In the genomic region with DNA sequence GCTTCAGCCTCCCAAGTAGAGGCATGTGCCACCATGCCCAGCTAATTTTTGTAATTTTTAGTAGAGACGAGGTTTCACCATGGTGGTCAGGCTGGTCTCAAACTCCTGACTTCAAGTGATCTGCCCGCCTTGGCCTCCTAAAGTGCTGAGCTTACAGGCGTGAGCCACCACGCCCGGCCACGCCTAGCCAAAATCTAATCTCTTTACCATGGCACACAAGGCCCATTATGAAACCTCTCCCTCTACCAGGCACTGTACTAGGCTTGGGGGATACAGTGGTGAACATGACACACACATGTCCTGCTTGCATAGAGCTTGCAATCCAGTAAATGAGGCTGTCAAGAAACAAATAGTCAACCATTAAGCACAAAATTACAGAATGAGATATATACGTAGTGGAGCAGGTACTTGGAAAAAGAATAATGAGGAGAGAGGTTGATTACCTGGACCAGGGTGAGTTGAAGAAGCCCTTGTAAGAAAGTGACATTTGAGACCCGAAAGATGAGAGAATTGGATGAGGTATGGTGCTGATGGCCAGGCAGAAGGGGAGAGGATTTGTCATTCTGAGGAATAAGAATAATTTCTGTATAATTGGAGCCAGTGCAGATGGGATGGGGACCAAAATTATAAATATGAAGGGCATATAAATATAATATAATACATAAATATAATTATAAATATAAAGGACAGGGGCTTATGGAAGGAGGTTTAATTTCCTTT, we compare ENCODE assay signal across 14 cellular contexts. TPM values are rescaled to one million over a fixed set of nuclear protein-coding genes. Genes with fewer than 3 reads are reported as not detected.
DNase-seq lines count a peak whose midpoint lies in the region; ATAC-seq and TF ChIP-seq lines count a peak whose summit lies in the region.
"Had no signal": no experiment of that assay in that cellular context is flagged by ENCODE, and none has a peak within 500 bp of the region (broad histone marks: within the 10 kb centered on the region; RNA-seq: fewer than 3 reads in every experiment).

No MANE protein-coding gene starts in this region.

- in situ Hi-C loops in GM23248 (cut with MboI): no loop called here
- in situ Hi-C loops in ACHN (cut with HindIII; ENCODE audit: low pct_ligation_motif_present, low pct_unique_long_range_greater_than_20kb, low sequenced_read_pairs): no loop called here

- H3K9me3 ChIP-seq in GM23248 (ENCODE audit: low read depth) (no peaks in the 10 kb centered on the region), body of pancreas (no peaks in the 10 kb centered on the region)
- H3K9me3 ChIP-seq: tibial artery had no signal

- POLR2A ChIA-PET in activated CD4-positive, alpha-beta T cell treated with anti-CD3 and anti-CD28 coated beads, Interleukin-2, amount 10 ng/mL, durations not matched to agents 7 days and 5 days (lab: Charles Lee): no interaction called here

- H3K4me3 Mint-ChIP-seq in activated CD4-positive, alpha-beta T cell treated with anti-CD3 and anti-CD28 coated beads, Interleukin-2, amount 10 ng/mL, durations not matched to agents 7 days and 5 days: no peak overlapping the region
- peak overlapping the region; percentile 8 for H3K4me3 Mint-ChIP-seq in activated naive CD8-positive, alpha-beta T cell treated with anti-CD3 and anti-CD28 coated beads, Interleukin-2, amount 50 U/mL, for 24 hours
- peak overlapping the region; percentile 37 for H3K4me3 Mint-ChIP-seq in nephron progenitor cell

- H3K27ac ChIP-seq in GM23248 (no peak overlapping the region), body of pancreas (no peak overlapping the region)

- no peak for DNase-seq in activated CD4-positive, alpha-beta T cell treated with anti-CD3 and anti-CD28 coated beads, Interleukin-2, amount 10 ng/mL, durations not matched to agents 7 days and 5 days
- no peak for DNase-seq in activated CD4-positive, alpha-beta T cell treated with anti-CD3 and anti-CD28 coated beads, Interleukin-2, amount 50 U/mL, for 48 hours
- DNase-seq in GM23248 (no peak), nephron progenitor cell (no peak), NCI-H2227 treated with DMSO at 0.1 percent for 48 hours (lab: John Stamatoyannopoulos, UW) (no peak), body of pancreas (no peak), ACHN (no peak)
- no peak for DNase-seq in activated naive CD8-positive, alpha-beta T cell treated with anti-CD3 and anti-CD28 coated beads, Interleukin-2, amount 50 U/mL, for 24 hours
- DNase-seq: activated naive CD4-positive, alpha-beta T cell; hippocampal formation; NCI-H1048; NCI-H2029 treated with DMSO at 0.1 percent for 48 hours; stimulated activated CD4-positive, alpha-beta T cell treated with anti-CD3 and anti-CD28 coated beads, Interleukin-12 subunit alpha, Interleukin-12 subunit beta, amount 100 ng/mL, for 4 hours; tibial artery had no signal

- no peak for TF ChIP-seq CTCF in nephron progenitor cell (IDR thresholded peaks at IDR 0.05)
- TF ChIP-seq CTCF in body of pancreas (IDR thresholded peaks at IDR 0.05): no peak

- no peaks in the 10 kb centered on the region for H3K9me3 Mint-ChIP-seq in activated CD4-positive, alpha-beta T cell treated with anti-CD3 and anti-CD28 coated beads, Interleukin-2, amount 10 ng/mL, durations not matched to agents 7 days and 5 days
- no peaks in the 10 kb centered on the region for H3K9me3 Mint-ChIP-seq in activated naive CD8-positive, alpha-beta T cell treated with anti-CD3 and anti-CD28 coated beads, Interleukin-2, amount 50 U/mL, for 24 hours
- H3K9me3 Mint-ChIP-seq in nephron progenitor cell: no peaks in the 10 kb centered on the region

- peaks cover 7% of the 10 kb centered on the region; the same call in 1 of the 2 replicates for H3K4me1 ChIP-seq in GM23248 (ENCODE audit: insufficient read depth)
- H3K4me1 ChIP-seq in body of pancreas: peaks cover 15% of the 10 kb centered on the region

- no peak for ATAC-seq in activated naive CD8-positive, alpha-beta T cell treated with anti-CD3 and anti-CD28 coated beads, Interleukin-2, amount 50 U/mL, for 24 hours
- no peak for ATAC-seq in body of pancreas

- no peaks in the 10 kb centered on the region for H3F3A ChIP-seq in GM23248 (ENCODE audit: insufficient read depth)

- H3K36me3 ChIP-seq in GM23248 (ENCODE audit: low read depth) (no peaks in the 10 kb centered on the region), body of pancreas (replicated peaks in 1 of 2; ENCODE audit: insufficient read depth in 1 of 2, low read depth in 2 of 2) (no peaks in the 10 kb centered on the region)
- H3K36me3 ChIP-seq: tibial artery had no signal

- H3K27ac Mint-ChIP-seq in activated CD4-positive, alpha-beta T cell treated with anti-CD3 and anti-CD28 coated beads, Interleukin-2, amount 10 ng/mL, durations not matched to agents 7 days and 5 days: peak overlapping the region; percentile 16
- H3K27ac Mint-ChIP-seq in activated naive CD8-positive, alpha-beta T cell treated with anti-CD3 and anti-CD28 coated beads, Interleukin-2, amount 50 U/mL, for 24 hours: no peak overlapping the region
- no peak overlapping the region for H3K27ac Mint-ChIP-seq in nephron progenitor cell

- peaks cover 19% of the 10 kb centered on the region for H3K27me3 Mint-ChIP-seq in activated CD4-positive, alpha-beta T cell treated with anti-CD3 and anti-CD28 coated beads, Interleukin-2, amount 10 ng/mL, durations not matched to agents 7 days and 5 days
- H3K27me3 Mint-ChIP-seq in activated naive CD8-positive, alpha-beta T cell treated with anti-CD3 and anti-CD28 coated beads, Interleukin-2, amount 50 U/mL, for 24 hours: peaks cover 33% of the 10 kb centered on the region
- peaks cover 51% of the 10 kb centered on the region for H3K27me3 Mint-ChIP-seq in nephron progenitor cell (ENCODE audit: low read depth, poor library complexity)

- H3K27me3 ChIP-seq in GM23248 (replicated peaks; ENCODE audit: insufficient read depth) (no peaks in the 10 kb centered on the region), body of pancreas (no peaks in the 10 kb centered on the region)

- TF ChIP-seq POLR2A in body of pancreas (IDR thresholded peaks at IDR 0.05): no peak

- H3K4me3 ChIP-seq in GM23248 (no peak overlapping the region), body of pancreas (no peak overlapping the region)

- no peak overlapping the region for H3K9ac ChIP-seq in GM23248

- peaks cover 38% of the 10 kb centered on the region for H3K79me2 ChIP-seq in GM23248 (ENCODE audit: insufficient read depth)

- CTCF ChIA-PET in activated CD4-positive, alpha-beta T cell treated with anti-CD3 and anti-CD28 coated beads, Interleukin-2, amount 10 ng/mL, durations not matched to agents 7 days and 5 days (lab: Charles Lee): no interaction called here

- H3K9me2 ChIP-seq in GM23248 (ENCODE audit: insufficient read depth): no peaks in the 10 kb centered on the region

- peaks cover 30% of the 10 kb centered on the region for H3K4me1 Mint-ChIP-seq in activated CD4-positive, alpha-beta T cell treated with anti-CD3 and anti-CD28 coated beads, Interleukin-2, amount 10 ng/mL, durations not matched to agents 7 days and 5 days
- H3K4me1 Mint-ChIP-seq in activated naive CD8-positive, alpha-beta T cell treated with anti-CD3 and anti-CD28 coated beads, Interleukin-2, amount 50 U/mL, for 24 hours: peaks cover 42% of the 10 kb centered on the region
- peaks cover 17% of the 10 kb centered on the region for H3K4me1 Mint-ChIP-seq in nephron progenitor cell

- H4K20me1 ChIP-seq in GM23248 (ENCODE audit: insufficient read depth): no peaks in the 10 kb centered on the region

- H3K36me3 Mint-ChIP-seq in activated CD4-positive, alpha-beta T cell treated with anti-CD3 and anti-CD28 coated beads, Interleukin-2, amount 10 ng/mL, durations not matched to agents 7 days and 5 days (ENCODE audit: low read depth): peaks cover 9% of the 10 kb centered on the region
- peaks cover 10% of the 10 kb centered on the region for H3K36me3 Mint-ChIP-seq in activated naive CD8-positive, alpha-beta T cell treated with anti-CD3 and anti-CD28 coated beads, Interleukin-2, amount 50 U/mL, for 24 hours (ENCODE audit: low read depth)
- no peaks in the 10 kb centered on the region for H3K36me3 Mint-ChIP-seq in nephron progenitor cell (ENCODE audit: low read depth)

- intact Hi-C loops in body of pancreas (cut with DNase I): no loop called here

- H3K4me2 ChIP-seq in GM23248 (ENCODE audit: unreplicated experiment): no peak overlapping the region

- 75 to 76% methylated on average over 8 of the region's 8 CpGs for WGBS in GM23248 (ENCODE audit: low coverage in 1 of 2, low lambda C conversion rate in 2 of 2, missing lambda C conversion rate in 2 of 2), 2 experiments
- WGBS in body of pancreas, 2 donors: 86 to 89% methylated on average over 7 to 8 of the region's 8 CpGs

- H2AFZ ChIP-seq in GM23248: peak overlapping the region; percentile 87; the same call in 1 of the 2 replicates

RNA-seq across cellular contexts. Expression of a gene that starts 1.2 kb away (rescaled TPM):
- 10 to 100 TPM; 75.1 to 81.8 TPM for total RNA-seq in activated CD4-positive, alpha-beta T cell treated with anti-CD3 and anti-CD28 coated beads, Interleukin-2, amount 10 ng/mL, durations not matched to agents 7 days and 5 days
- total RNA-seq in GM23248 (2014; rRNA removed; shearing (Covaris generic)): 22.4 and 25.3 TPM in 2 replicates
- 49.4 and 53.7 TPM in 2 replicates for polyA plus RNA-seq in GM23248 (2016; fragmentation: Nextera tagmentation; extraction: Ambion mirVana)
- total RNA-seq in body of pancreas: 10 to 100 TPM in 1 of 2 donors, 1 to 10 TPM in 1; 8.6 to 17.4 TPM
